Comparison of ENCODE assay signal across 8 cellular contexts in the genomic region with DNA sequence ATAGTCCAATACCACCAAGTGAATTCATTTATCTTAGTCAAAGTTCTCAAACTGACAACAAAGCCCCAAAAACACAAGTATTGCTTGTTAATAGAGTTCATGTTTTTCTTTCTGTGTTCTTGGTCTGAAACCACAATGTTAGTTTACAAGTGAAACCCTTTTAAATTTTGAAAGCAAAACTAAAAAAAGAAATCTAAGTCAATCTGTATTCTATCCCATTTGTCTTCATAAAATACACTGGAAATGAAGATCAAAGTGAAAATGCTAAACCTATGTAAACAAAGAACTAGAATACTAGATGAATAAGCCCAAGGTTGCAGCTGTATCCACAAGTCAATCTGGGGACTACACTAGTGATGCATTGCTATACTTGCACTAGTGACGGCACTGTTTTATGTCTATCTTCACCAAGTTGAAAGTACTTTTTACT. TPM values are rescaled to one million over a fixed set of nuclear protein-coding genes. Genes with fewer than 3 reads are reported as not detected.
DNase-seq lines count a peak whose midpoint lies in the region; ATAC-seq and TF ChIP-seq lines count a peak whose summit lies in the region.

No MANE protein-coding gene starts in this region.

- H3K4me3 ChIP-seq in CD8-positive, alpha-beta T cell (ENCODE audit: low read depth, low read length), result no peak overlapping the region
- no peak overlapping the region for H3K4me3 ChIP-seq in subcutaneous abdominal adipose tissue (ENCODE audit: low read depth in 1 of 5, low read length in 5 of 5)

- no peak for DNase-seq in CD8-positive, alpha-beta T cell
- DNase-seq in central memory CD8-positive, alpha-beta T cell (ENCODE audit: low spot score in 2 of 2), result no peak
- DNase-seq in omental fat pad (ENCODE audit: low spot score) (no peak), NCI-H2081 (lab: John Stamatoyannopoulos, UW) (no peak)
- DNase-seq in activated CD8-positive, alpha-beta memory T cell treated with anti-CD3 and anti-CD28 coated beads, Interleukin-2, amount 50 U/mL, for 48 hours, result no peak

- ATAC-seq in CD8-positive, alpha-beta T cell, result peak; percentile 62
- ATAC-seq in GM19452 (IDR thresholded peaks at IDR 0.05; ENCODE audit: unreplicated experiment), result peak; percentile 40
- ATAC-seq in HG03378 (IDR thresholded peaks at IDR 0.05; ENCODE audit: unreplicated experiment), result peak; percentile 37
- ATAC-seq in central memory CD8-positive, alpha-beta T cell (replicated peaks; ENCODE audit: extremely low read depth, poor library complexity, severe bottlenecking), result peak; percentile 63
- no peak for ATAC-seq in omental fat pad (ENCODE audit: low FRiP score)

- H3K27me3 ChIP-seq in CD8-positive, alpha-beta T cell (ENCODE audit: insufficient read depth, low read length), result no peaks in the 10 kb centered on the region
- H3K27me3 ChIP-seq in subcutaneous abdominal adipose tissue (ENCODE audit: control insufficient read depth in 5 of 5, insufficient read depth in 4 of 5, low read length in 5 of 5), result no peaks in the 10 kb centered on the region

- H3K9ac ChIP-seq in subcutaneous abdominal adipose tissue (ENCODE audit: low read length in 5 of 5), result no peak overlapping the region

- no peak overlapping the region for H3K27ac ChIP-seq in CD8-positive, alpha-beta T cell (ENCODE audit: low read depth, low read length)
- H3K27ac ChIP-seq in subcutaneous abdominal adipose tissue (ENCODE audit: low read depth, low read length), result peak overlapping the region; percentile 73

- intact Hi-C loops in CD8-positive, alpha-beta T cell (cut with DNase I, micrococcal nuclease), result no loop called here

- TF ChIP-seq CTCF in CD8-positive, alpha-beta T cell (IDR thresholded peaks at IDR 0.05), result no peak
- no peak for TF ChIP-seq CTCF in omental fat pad (IDR thresholded peaks at IDR 0.05)

- H3K9me3 ChIP-seq in CD8-positive, alpha-beta T cell (ENCODE audit: low read length), result no peaks in the 10 kb centered on the region
- H3K9me3 ChIP-seq in subcutaneous abdominal adipose tissue (ENCODE audit: control insufficient read depth in 5 of 5, low read length in 5 of 5), result no peaks in the 10 kb centered on the region

- H3K4me3 Mint-ChIP-seq in CD8-positive, alpha-beta T cell, result peak overlapping the region; percentile 52
- peak overlapping the region; percentile 68 for H3K4me3 Mint-ChIP-seq in central memory CD8-positive, alpha-beta T cell

- H3K4me1 ChIP-seq in CD8-positive, alpha-beta T cell (ENCODE audit: insufficient read depth, low read length), result peaks cover 34% of the 10 kb centered on the region
- H3K4me1 ChIP-seq in subcutaneous abdominal adipose tissue (ENCODE audit: control insufficient read depth in 5 of 5, insufficient read depth in 5 of 5, low read length in 5 of 5), result peaks cover 0 to 11% (median 3%) of the 10 kb centered on the region in 5 donors

- H3K36me3 Mint-ChIP-seq in CD8-positive, alpha-beta T cell, result peaks cover 19% of the 10 kb centered on the region
- peaks cover 9% of the 10 kb centered on the region for H3K36me3 Mint-ChIP-seq in central memory CD8-positive, alpha-beta T cell (ENCODE audit: insufficient read depth)

- peak overlapping the region; percentile 60 for H3K27ac Mint-ChIP-seq in CD8-positive, alpha-beta T cell
- peak overlapping the region; percentile 90 for H3K27ac Mint-ChIP-seq in central memory CD8-positive, alpha-beta T cell (ENCODE audit: low read depth)

- no peaks in the 10 kb centered on the region for H3K36me3 ChIP-seq in CD8-positive, alpha-beta T cell (ENCODE audit: insufficient read depth, low read length)
- no peaks in the 10 kb centered on the region for H3K36me3 ChIP-seq in subcutaneous abdominal adipose tissue (ENCODE audit: control insufficient read depth in 5 of 5, insufficient read depth in 5 of 5, low read length in 5 of 5)

- H3K9me3 Mint-ChIP-seq in CD8-positive, alpha-beta T cell, result no peaks in the 10 kb centered on the region
- H3K9me3 Mint-ChIP-seq in central memory CD8-positive, alpha-beta T cell, result no peaks in the 10 kb centered on the region

- CTCF ChIA-PET in CD8-positive, alpha-beta T cell (lab: Charles Lee), result interaction anchor here (1.0 to 1.1 kb wide), 2 partner anchors 179 to 372 kb away, joined by 3 read pairs; no protein-coding TSS in a partner anchor

- peaks cover 56% of the 10 kb centered on the region for H3K4me1 Mint-ChIP-seq in CD8-positive, alpha-beta T cell (ENCODE audit: low read depth)
- H3K4me1 Mint-ChIP-seq in central memory CD8-positive, alpha-beta T cell, result peaks cover 58% of the 10 kb centered on the region

- POLR2A ChIA-PET in CD8-positive, alpha-beta T cell (lab: Charles Lee), result interaction anchor here (1.5 kb wide), 1 partner anchor 10 kb away, joined by 4 read pairs; a partner anchor contains a TSS

- H3K27me3 Mint-ChIP-seq in CD8-positive, alpha-beta T cell (ENCODE audit: low read depth), result no peaks in the 10 kb centered on the region
- no peaks in the 10 kb centered on the region for H3K27me3 Mint-ChIP-seq in central memory CD8-positive, alpha-beta T cell

RNA-seq across cellular contexts. Expression of a gene that starts 10.4 kb away (rescaled TPM):
- total RNA-seq in CD8-positive, alpha-beta T cell, result 10 to 100 TPM; 32.0 to 32.7 TPM
- total RNA-seq in omental fat pad, result 100 to 1,000 TPM in 2 of 4 donors, 10 to 100 TPM in 2; 78.9 to 161 (median 101) TPM

RNA-seq across cellular contexts. Expression of a gene that starts 38.0 kb away (rescaled TPM):
- 1 to 10 TPM; 1.4 to 4.0 TPM for total RNA-seq in CD8-positive, alpha-beta T cell
- total RNA-seq in omental fat pad, result 10 to 100 TPM in 1 of 4 donors, 1 to 10 TPM in 3; 3.6 to 11.3 (median 5.6) TPM
